10 cellular contexts compared by ENCODE assay signal in genomic region chr2:27766287-27766661, GRCh38. TPM values are rescaled to one million over a fixed set of nuclear protein-coding genes. Genes with fewer than 3 reads are reported as not detected.
DNase-seq lines count a peak whose midpoint lies in the region; ATAC-seq and TF ChIP-seq lines count a peak whose summit lies in the region.
"Had no signal": no experiment of that assay in that cellular context is flagged by ENCODE, and none has a peak within 500 bp of the region (broad histone marks: within the 10 kb centered on the region; RNA-seq: fewer than 3 reads in every experiment).

No MANE protein-coding gene starts in this region.

- TF ChIP-seq CTCF in coronary artery (IDR thresholded peaks at IDR 0.05) = no peak
- TF ChIP-seq CTCF in lower leg skin (IDR thresholded peaks at IDR 0.05) = no peak

- DNase-seq in coronary artery (ENCODE audit: low spot score) (no peak), naive B cell (no peak), lower leg skin (ENCODE audit: low spot score in 2 of 2) (no peak), globus pallidus (ENCODE audit: low spot score) (no peak)
- no peak for DNase-seq in stimulated activated CD8-positive, alpha-beta memory T cell treated with anti-CD3 and anti-CD28 coated beads, Interleukin-4, amount 100 ng/mL, for 48 hours
- DNase-seq: foreskin melanocyte, NCI-H1092 treated with DMSO at 0.1 percent for 48 hours had no signal

- no peaks in the 10 kb centered on the region for H3K36me3 Mint-ChIP-seq in naive B cell

- H3K79me2 ChIP-seq in ACC112 (ENCODE audit: control insufficient read depth, insufficient read depth, low read length, unreplicated experiment) = no peaks in the 10 kb centered on the region

- H3K27me3 ChIP-seq in ACC112 (ENCODE audit: insufficient read depth, low read length) (no peaks in the 10 kb centered on the region), HUES48 (ENCODE audit: control insufficient read depth, insufficient read depth, low read length) (no peaks in the 10 kb centered on the region)

- peak overlapping the region; percentile 88 for H2AFZ ChIP-seq in ACC112 (ENCODE audit: low read length, unreplicated experiment)

- no peak for TF ChIP-seq POLR2A in lower leg skin (IDR thresholded peaks at IDR 0.05)

- peaks cover 21 to 60% (median 34%) of the 10 kb centered on the region in 3 donors for H3K27me3 Mint-ChIP-seq in naive B cell

- no peak overlapping the region for H3K9ac ChIP-seq in HUES48 (ENCODE audit: low read depth, low read length)

- peaks cover 9 to 19% (median 17%) of the 10 kb centered on the region in 3 donors for H3K4me1 Mint-ChIP-seq in naive B cell

- H3K9me3 Mint-ChIP-seq in naive B cell = peaks cover 0 to 5% (median 0%) of the 10 kb centered on the region in 7 donors

- H3K27ac Mint-ChIP-seq in naive B cell = peak overlapping the region in 2 of 6 donors; percentile 64 to 66

- H3K4me3 ChIP-seq in ACC112 (ENCODE audit: low read depth, low read length) = no peak overlapping the region
- H3K4me3 ChIP-seq in HUES48 (ENCODE audit: low read depth, low read length) = peak overlapping the region; percentile 18
- peak overlapping the region; percentile 55 for H3K4me3 ChIP-seq in coronary artery
- no peak overlapping the region for H3K4me3 ChIP-seq in lower leg skin (ENCODE audit: low read depth, poor library complexity, severe bottlenecking)

- WGBS in lower leg skin, 2 donors = 85 to 95% methylated on average over 2 of the region's 2 CpGs

- H3K9me3 ChIP-seq in HUES48 (ENCODE audit: control insufficient read depth, insufficient read depth, low read length) = no peaks in the 10 kb centered on the region

- H3K27ac ChIP-seq in ACC112 (ENCODE audit: low read depth, low read length) (no peak overlapping the region), HUES48 (ENCODE audit: low read depth, low read length) (no peak overlapping the region), coronary artery (no peak overlapping the region)

- intact Hi-C loops in lower leg skin (cut with DNase I; ENCODE audit: low total_unique reads) = no loop called here

- ATAC-seq in naive B cell (ENCODE audit: low read depth in 2 of 2) (no peak), GM19455 (IDR thresholded peaks at IDR 0.05; ENCODE audit: unreplicated experiment) (no peak)

- peaks cover 12% of the 10 kb centered on the region for H3K4me1 ChIP-seq in ACC112 (ENCODE audit: control insufficient read depth, insufficient read depth, low read length, unreplicated experiment)
- no peaks in the 10 kb centered on the region; the same call in none of the 2 replicates for H3K4me1 ChIP-seq in HUES48 (ENCODE audit: control insufficient read depth, insufficient read depth, low read length)

- H3K36me3 ChIP-seq in ACC112 (ENCODE audit: insufficient read depth, low read length) = no peaks in the 10 kb centered on the region
- no peaks in the 10 kb centered on the region for H3K36me3 ChIP-seq in HUES48 (ENCODE audit: control insufficient read depth, insufficient read depth, low read length)

- H3K4me3 Mint-ChIP-seq in naive B cell = peak overlapping the region; percentile 27 to 74 (median 64)

RNA-seq across cellular contexts. Expression of gene MRPL33, which starts 5.2 kb away (rescaled TPM):
- 100 to 1,000 TPM; 165 to 215 (median 182) TPM for polyA plus RNA-seq in naive B cell (ENCODE audit: low read depth in 6 of 6)
- total RNA-seq in lower leg skin = 10 to 100 TPM; 43.3 to 64.9 (median 54.5) TPM

Comparison
In these comparisons a context has a peak if more than half of its experiments do, and no peak if none do; other contexts are left out.
1. H3K4me3 ChIP-seq: peak in HUES48 (single experiment) and coronary artery (single experiment); none in ACC112 (single experiment) and lower leg skin (single experiment).